In genomic region chr11:133964356-133964755, GRCh38 we compare ENCODE assay signal across 19 cellular contexts. TPM values are rescaled to one million over a fixed set of nuclear protein-coding genes. Genes with fewer than 3 reads are reported as not detected.
A peak's percentile ranks its signal among the peaks of the same experiment; 100 is the strongest.
DNase-seq lines count a peak whose midpoint lies in the region; ATAC-seq and TF ChIP-seq lines count a peak whose summit lies in the region.
"Had no signal": no experiment of that assay in that cellular context is flagged by ENCODE, and none has a peak within 500 bp of the region (broad histone marks: within the 10 kb centered on the region; RNA-seq: fewer than 3 reads in every experiment).

No MANE protein-coding gene starts in this region.

- DNase-seq in Right ventricle myocardium inferior (ENCODE audit: missing footprints) = peak; percentile 28
- no peak for DNase-seq in cardiac septum (ENCODE audit: low spot score)
- no peak for DNase-seq in sigmoid colon
- no peak for DNase-seq in stimulated activated naive CD4-positive, alpha-beta T cell (lab: John Stamatoyannopoulos, UW)
- DNase-seq in ovary = no peak
- no peak for DNase-seq in OCI-M2 (lab: John Stamatoyannopoulos, UW; ENCODE audit: unreplicated experiment)
- DNase-seq: 8988T; CD4-positive, alpha-beta memory T cell; DMS153; DMS79 treated with DMSO at 0.1 percent for 48 hours; GF-D8; GOT3; H9 had no signal

- 77 to 78% methylated on average over 7 of the region's 7 CpGs for WGBS in gastroesophageal sphincter (ENCODE audit: low coverage in 1 of 2), 2 donors
- 86 to 90% methylated on average over 7 of the region's 7 CpGs for WGBS in sigmoid colon, 2 donors
- 83 to 85% (median 85%) methylated on average over 7 of the region's 7 CpGs for WGBS in ovary, 3 donors

- no peak for TF ChIP-seq EP300 in gastroesophageal sphincter (IDR thresholded peaks at IDR 0.05)
- TF ChIP-seq EP300 in sigmoid colon (IDR thresholded peaks at IDR 0.05) = no peak
- TF ChIP-seq EP300 in ovary (IDR thresholded peaks at IDR 0.05) = no peak

- peaks cover 3 to 39% (median 10%) of the 10 kb centered on the region in 3 donors for H3K4me1 ChIP-seq in gastroesophageal sphincter
- H3K4me1 ChIP-seq in sigmoid colon = peaks cover 0 to 35% (median 31%) of the 10 kb centered on the region in 4 donors
- no peaks in the 10 kb centered on the region for H3K4me1 ChIP-seq in ovary (ENCODE audit: insufficient read depth)
- H3K4me1 ChIP-seq: BLaER1 had no signal

- H3K4me3 ChIP-seq in gastroesophageal sphincter (no peak overlapping the region), sigmoid colon (no peak overlapping the region), ovary (no peak overlapping the region)
- H3K4me3 ChIP-seq: BLaER1 had no signal

- TF ChIP-seq CTCF in gastroesophageal sphincter (IDR thresholded peaks at IDR 0.05) (no peak), sigmoid colon (IDR thresholded peaks at IDR 0.05) (no peak), ovary (IDR thresholded peaks at IDR 0.05) (no peak)

- no peak for ATAC-seq in Right ventricle myocardium inferior
- ATAC-seq in gastroesophageal sphincter = no peak
- no peak for ATAC-seq in GM21723 (IDR thresholded peaks at IDR 0.05; ENCODE audit: unreplicated experiment)
- ATAC-seq: HepG2 had no signal

- H3K27me3 ChIP-seq in gastroesophageal sphincter (no peaks in the 10 kb centered on the region), sigmoid colon (no peaks in the 10 kb centered on the region), ovary (no peaks in the 10 kb centered on the region)
- H3K27me3 ChIP-seq: BLaER1 had no signal

- H3K36me3 ChIP-seq in gastroesophageal sphincter (no peaks in the 10 kb centered on the region), sigmoid colon (no peaks in the 10 kb centered on the region), ovary (no peaks in the 10 kb centered on the region)
- H3K36me3 ChIP-seq: BLaER1 had no signal

- H3K27ac ChIP-seq in gastroesophageal sphincter (peak overlapping the region; percentile 16 to 88 (median 83)), sigmoid colon (peak overlapping the region in 3 of 4 donors; percentile 62 to 78 (median 72)), ovary (no peak overlapping the region)
- H3K27ac ChIP-seq: BLaER1 had no signal

- H3K9me3 ChIP-seq in gastroesophageal sphincter (no peaks in the 10 kb centered on the region), sigmoid colon (no peaks in the 10 kb centered on the region), ovary (no peaks in the 10 kb centered on the region)
- H3K9me3 ChIP-seq: BLaER1 had no signal

- intact Hi-C loops in Right ventricle myocardium inferior (cut with DNase I) (no loop called here), cardiac septum (cut with DNase I) (no loop called here), sigmoid colon (cut with DNase I) (no loop called here), ovary (cut with DNase I) (no loop called here)

- TF ChIP-seq POLR2A in gastroesophageal sphincter (IDR thresholded peaks at IDR 0.05) (no peak), sigmoid colon (IDR thresholded peaks at IDR 0.05) (no peak), ovary (IDR thresholded peaks at IDR 0.05) (no peak)

RNA-seq across cellular contexts. Expression of gene IGSF9B, which starts 7.6 kb away (rescaled TPM):
- total RNA-seq in Right ventricle myocardium inferior (41.7 TPM), cardiac septum (85.3 TPM), gastroesophageal sphincter (100 to 1,000 TPM in 1 of 4 donors, 10 to 100 TPM in 3; 24.1 to 120 (median 43.3) TPM), sigmoid colon (10 to 100 TPM; 12.5 to 53.7 (median 19.0) TPM), ovary (10 to 100 TPM in 2 of 7 donors, 1 to 10 TPM in 4, under 1 TPM in 1; 0.48 to 15.4 (median 8.8) TPM)
- polyA plus RNA-seq in sigmoid colon (1 to 10 TPM in 1 of 3 donors, under 1 TPM in 1, not detected in 1; under 0.01 to 4.4 TPM), ovary (1 to 10 TPM; 1.7 to 4.2 TPM)
- total RNA-seq: HepG2 had no signal
- polyA plus RNA-seq: AG04450, CD14-positive monocyte, HepG2 had no signal

Comparison
In these comparisons a context has a peak if more than half of its experiments do, and no peak if none do; other contexts are left out.
1. H3K27ac ChIP-seq: peak in gastroesophageal sphincter (4 of 4) and sigmoid colon (3 of 4); none in ovary (0 of 2).